Comparison of ENCODE assay signal across 13 cellular contexts in the genomic region with DNA sequence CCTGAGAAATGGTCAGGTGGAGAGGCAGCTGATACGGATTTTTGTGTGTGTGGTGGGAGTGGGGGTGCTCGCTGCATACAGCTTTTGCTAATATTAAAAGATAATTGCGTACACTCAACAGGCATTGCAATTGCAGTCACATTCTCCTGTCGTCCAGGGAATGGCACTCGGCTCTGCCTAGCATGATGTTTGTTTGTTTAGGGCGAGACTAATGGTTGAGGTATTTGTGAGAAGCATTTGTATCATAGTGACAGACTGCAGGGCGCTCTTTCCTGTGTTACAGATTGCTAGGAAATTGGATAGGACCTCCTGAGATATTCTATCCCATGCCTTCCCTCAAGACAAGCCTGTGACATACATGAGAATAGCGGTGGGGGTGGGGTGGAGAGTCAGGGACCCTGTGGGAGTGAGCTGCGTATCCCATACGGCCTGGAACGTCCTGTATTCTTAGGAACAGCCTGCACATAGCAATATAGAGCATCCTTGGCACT.
DNase-seq lines count a peak whose midpoint lies in the region; ATAC-seq and TF ChIP-seq lines count a peak whose summit lies in the region.
"Had no signal": no experiment of that assay in that cellular context is flagged by ENCODE, and none has a peak within 500 bp of the region (broad histone marks: within the 10 kb centered on the region; RNA-seq: fewer than 3 reads in every experiment).

No MANE protein-coding gene starts in this region.

- H3K4me2 ChIP-seq in mesendoderm (ENCODE audit: low read length): no peak overlapping the region

- WGBS in mesendoderm (ENCODE audit: extremely low coverage, insufficient coverage, low lambda C conversion rate): no CpG with 5 or more reads among the region's 11 CpGs

- no peak overlapping the region for H3K4ac ChIP-seq in mesendoderm (ENCODE audit: low read depth, low read length)

- H3K9me3 ChIP-seq in vagina: no peaks in the 10 kb centered on the region

- H3K79me2 ChIP-seq in mesendoderm (ENCODE audit: control insufficient read depth, insufficient read depth, low read length): peaks cover 3% of the 10 kb centered on the region

- H3K27ac ChIP-seq in mesendoderm (ENCODE audit: low read depth, low read length): no peak overlapping the region
- no peak overlapping the region for H3K27ac ChIP-seq in vagina
- H3K27ac ChIP-seq: C4-2B, epithelial cell of prostate, VCaP had no signal

- H4K8ac ChIP-seq in mesendoderm (ENCODE audit: low read depth, low read length): no peak overlapping the region

- no peak overlapping the region for H4K5ac ChIP-seq in mesendoderm (ENCODE audit: low read length)

- H3K56ac ChIP-seq in mesendoderm (ENCODE audit: low read length): no peak overlapping the region

- intact Hi-C loops in vagina (cut with DNase I): no loop called here

- H2BK5ac ChIP-seq in mesendoderm (ENCODE audit: low read length): peak overlapping the region; percentile 25

- no peak overlapping the region for H3K23ac ChIP-seq in mesendoderm (ENCODE audit: low read length)

- peak overlapping the region; percentile 85 for H3K18ac ChIP-seq in mesendoderm (ENCODE audit: low read length)

- H3K9ac ChIP-seq in mesendoderm (ENCODE audit: low read length): no peak overlapping the region

- no peak for ATAC-seq in HG03565 (IDR thresholded peaks at IDR 0.05; ENCODE audit: unreplicated experiment)

- H2BK15ac ChIP-seq in mesendoderm (replicated peaks; ENCODE audit: low read depth): no peak overlapping the region

- H3K79me1 ChIP-seq in mesendoderm (ENCODE audit: low read length): peaks cover 9% of the 10 kb centered on the region

- no peaks in the 10 kb centered on the region for H3K36me3 ChIP-seq in mesendoderm (ENCODE audit: control insufficient read depth, insufficient read depth, low read length)
- H3K36me3 ChIP-seq in vagina: no peaks in the 10 kb centered on the region

- TF ChIP-seq CTCF in vagina (IDR thresholded peaks at IDR 0.05): no peak

- DNase-seq in AG20443 (ENCODE audit: low spot score) (peak; percentile 25), HuH-7 (ENCODE audit: low spot score) (peak; percentile 68), SW480 (ENCODE audit: low spot score) (peak; percentile 60), mesendoderm (peak; percentile 77), vagina (ENCODE audit: extremely low spot score in 2 of 2) (no peak)
- no peak for DNase-seq in activated T-cell treated with anti-CD3 and anti-CD28 coated beads, Interleukin-2, amount 50 U/mL, for 48 hours
- DNase-seq in NK-92 treated with Interleukin-12 subunit alpha and Interleukin-12 subunit beta, amount 100 ng/mL, for 24 hours (lab: John Stamatoyannopoulos, UW): no peak
- DNase-seq: activated gamma-delta T cell, NCI-H82 had no signal

- H3K4me3 ChIP-seq in mesendoderm (ENCODE audit: low read length) (no peak overlapping the region), vagina (no peak overlapping the region)

- no peak for TF ChIP-seq POLR2A in vagina (IDR thresholded peaks at IDR 0.05)

- peaks cover 8% of the 10 kb centered on the region for H3K4me1 ChIP-seq in mesendoderm (ENCODE audit: control insufficient read depth, low read depth, low read length)
- H3K4me1 ChIP-seq in vagina: no peaks in the 10 kb centered on the region

- H2BK120ac ChIP-seq in mesendoderm (ENCODE audit: low read depth, low read length): no peak overlapping the region

- no peak overlapping the region for H2AK5ac ChIP-seq in mesendoderm (ENCODE audit: low read length)

- no peaks in the 10 kb centered on the region for H3K27me3 ChIP-seq in mesendoderm (ENCODE audit: insufficient read depth, low read length, poor library complexity)
- no peaks in the 10 kb centered on the region for H3K27me3 ChIP-seq in vagina

Comparison
In these comparisons a context has a peak if more than half of its experiments do, and no peak if none do; other contexts are left out.
1. DNase-seq: peak in AG20443 (single experiment), HuH-7 (single experiment), SW480 (single experiment) and mesendoderm (single experiment); none in vagina (0 of 2), activated T-cell treated with anti-CD3 and anti-CD28 coated beads, Interleukin-2, amount 50 U/mL, for 48 hours (0 of 2) and NK-92 treated with Interleukin-12 subunit alpha and Interleukin-12 subunit beta, amount 100 ng/mL, for 24 hours (single experiment).